ENCODE assay signal across 34 cellular contexts in genomic region chr13:92649140-92649813, GRCh38.
"Had no signal": no experiment of that assay in that cellular context is flagged by ENCODE, and none has a peak within 500 bp of the region (broad histone marks: within the 10 kb centered on the region; RNA-seq: fewer than 3 reads in every experiment).

No MANE protein-coding gene starts in this region.

- H3K27ac ChIP-seq: brain microvascular endothelial cell, heart left ventricle, ovary, sigmoid colon, stomach, tibial artery, upper lobe of right lung, WERI-Rb-1 had no signal

- H3K9me3 Mint-ChIP-seq: activated CD4-positive, alpha-beta memory T cell treated with anti-CD3 and anti-CD28 coated beads, Interleukin-2, amount 10 ng/mL, durations not matched to agents 7 days and 5 days; activated CD4-positive, alpha-beta T cell treated with anti-CD3 and anti-CD28 coated beads, Interleukin-2, amount 10 ng/mL, durations not matched to agents 24 days and 14 days; activated T-cell treated with anti-CD3 and anti-CD28 coated beads, Interleukin-2, amount 50 U/mL, for 24 hours; mesothelial cell of epicardium had no signal

- H3K36me3 Mint-ChIP-seq: immature natural killer cell; mesothelial cell of epicardium; naive B cell; stimulated activated memory B cell treated with anti-CD40 and anti-IgM and Interleukin-4, amounts not matched to agents 10 μg/mL and 1 μg/mL and 100 μg/mL, for 72 hours had no signal

- H3K4me1 Mint-ChIP-seq: activated CD4-positive, alpha-beta memory T cell treated with anti-CD3 and anti-CD28 coated beads, Interleukin-2, amount 10 ng/mL, durations not matched to agents 7 days and 5 days; activated CD4-positive, alpha-beta T cell treated with anti-CD3 and anti-CD28 coated beads, Interleukin-2, amount 10 ng/mL, durations not matched to agents 24 days and 14 days; immature natural killer cell; naive B cell; stimulated activated memory B cell treated with anti-CD40 and anti-IgM and Interleukin-4, amounts not matched to agents 10 μg/mL and 1 μg/mL and 100 μg/mL, for 72 hours had no signal

- H3K9me3 ChIP-seq: heart left ventricle, ovary, sigmoid colon, stomach, tibial artery, upper lobe of right lung had no signal

- H3K27me3 Mint-ChIP-seq: activated CD4-positive, alpha-beta memory T cell treated with anti-CD3 and anti-CD28 coated beads, Interleukin-2, amount 10 ng/mL, durations not matched to agents 7 days and 5 days; activated CD4-positive, alpha-beta T cell treated with anti-CD3 and anti-CD28 coated beads, Interleukin-2, amount 10 ng/mL, durations not matched to agents 24 days and 14 days; activated T-cell treated with anti-CD3 and anti-CD28 coated beads, Interleukin-2, amount 50 U/mL, for 24 hours; naive B cell; stimulated activated memory B cell treated with anti-CD40 and anti-IgM and Interleukin-4, amounts not matched to agents 10 μg/mL and 1 μg/mL and 100 μg/mL, for 72 hours had no signal

- FAIRE-seq: astrocyte, kidney, TTC549 had no signal

- H3K4me3 Mint-ChIP-seq: activated CD4-positive, alpha-beta memory T cell treated with anti-CD3 and anti-CD28 coated beads, Interleukin-2, amount 10 ng/mL, durations not matched to agents 7 days and 5 days; activated CD4-positive, alpha-beta T cell treated with anti-CD3 and anti-CD28 coated beads, Interleukin-2, amount 10 ng/mL, durations not matched to agents 24 days and 14 days; activated T-cell treated with anti-CD3 and anti-CD28 coated beads, Interleukin-2, amount 50 U/mL, for 24 hours; immature natural killer cell; mesothelial cell of epicardium; naive B cell; stimulated activated memory B cell treated with anti-CD40 and anti-IgM and Interleukin-4, amounts not matched to agents 10 μg/mL and 1 μg/mL and 100 μg/mL, for 72 hours had no signal

- DNase-seq: activated CD4-positive, alpha-beta memory T cell treated with anti-CD3 and anti-CD28 coated beads, Interleukin-2, amount 10 ng/mL, durations not matched to agents 7 days and 5 days; activated CD4-positive, alpha-beta T cell treated with anti-CD3 and anti-CD28 coated beads, Interleukin-2, amount 10 ng/mL, durations not matched to agents 24 days and 14 days; activated CD8-positive, alpha-beta memory T cell treated with anti-CD3 and anti-CD28 coated beads, Interleukin-2, amount 50 U/mL, for 48 hours; activated gamma-delta T cell treated with Interleukin-2 at 50 U/mL for 16 hours; activated naive CD4-positive, alpha-beta T cell treated with anti-CD3 and anti-CD28 coated beads, Interleukin-2, amount 50 U/mL, for 16 hours; activated T-cell treated with anti-CD3 and anti-CD28 coated beads, Interleukin-2, amount 50 U/mL, for 24 hours; amniotic stem cell; brain microvascular endothelial cell; cortex of kidney; foreskin fibroblast; heart left ventricle; hypothalamus; immature natural killer cell; kidney; naive B cell; ovary; retina; sigmoid colon; stimulated activated CD4-positive, alpha-beta T cell treated with anti-CD3 and anti-CD28 coated beads, Interleukin-1b, Interleukin-23, amount 100 ng/mL, for 48 hours; stimulated activated CD4-positive, alpha-beta T cell treated with anti-CD3 and anti-CD28 coated beads, Interleukin-4, amount 100 ng/mL, for 4 hours; stimulated activated CD8-positive, alpha-beta memory T cell treated with anti-CD3 and anti-CD28 coated beads, Interleukin-4, amount 100 ng/mL, for 48 hours; stomach; T-helper 9 cell; tibial artery; upper lobe of right lung; WERI-Rb-1 had no signal

- H3K27me3 ChIP-seq: brain microvascular endothelial cell, heart left ventricle, ovary, sigmoid colon, stomach, tibial artery, upper lobe of right lung had no signal

- H3K4me1 ChIP-seq: heart left ventricle, sigmoid colon, stomach, tibial artery, upper lobe of right lung had no signal

- ATAC-seq: activated CD4-positive, CD25-positive, alpha-beta regulatory T cell treated with anti-CD3 and anti-CD28 coated beads, Interleukin-2, amount 50 U/mL, for 24 hours; esophagus mucosa; heart left ventricle; stimulated activated memory B cell treated with anti-CD40 and anti-IgM and Interleukin-4, amounts not matched to agents 10 μg/mL and 1 μg/mL and 100 μg/mL, for 72 hours; upper lobe of right lung had no signal

- H3K27ac Mint-ChIP-seq: activated CD4-positive, alpha-beta memory T cell treated with anti-CD3 and anti-CD28 coated beads, Interleukin-2, amount 10 ng/mL, durations not matched to agents 7 days and 5 days; activated CD4-positive, alpha-beta T cell treated with anti-CD3 and anti-CD28 coated beads, Interleukin-2, amount 10 ng/mL, durations not matched to agents 24 days and 14 days; activated T-cell treated with anti-CD3 and anti-CD28 coated beads, Interleukin-2, amount 50 U/mL, for 24 hours; immature natural killer cell; mesothelial cell of epicardium; naive B cell; progenitor cell of endocrine pancreas; stimulated activated memory B cell treated with anti-CD40 and anti-IgM and Interleukin-4, amounts not matched to agents 10 μg/mL and 1 μg/mL and 100 μg/mL, for 72 hours had no signal

- H3K4me3 ChIP-seq: heart left ventricle, ovary, sigmoid colon, smooth muscle cell, stomach, tibial artery, upper lobe of right lung had no signal

- H3K36me3 ChIP-seq: brain microvascular endothelial cell, heart left ventricle, ovary, sigmoid colon, stomach, tibial artery, upper lobe of right lung, WERI-Rb-1 had no signal
